ENCODE assay signal across 16 cellular contexts in genomic region chr4:109276482-109277095, GRCh38. TPM values are rescaled to one million over a fixed set of nuclear protein-coding genes. Genes with fewer than 3 reads are reported as not detected.
DNase-seq lines count a peak whose midpoint lies in the region; ATAC-seq and TF ChIP-seq lines count a peak whose summit lies in the region.
"Had no signal": no experiment of that assay in that cellular context is flagged by ENCODE, and none has a peak within 500 bp of the region (broad histone marks: within the 10 kb centered on the region; RNA-seq: fewer than 3 reads in every experiment).

No MANE protein-coding gene starts in this region.

- TF ChIP-seq POLR2A in vagina (IDR thresholded peaks at IDR 0.05), result no peak
- TF ChIP-seq POLR2A in ovary (IDR thresholded peaks at IDR 0.05), result no peak

- H3K27me3 Mint-ChIP-seq in endothelial cell (ENCODE audit: unreplicated experiment), result no peaks in the 10 kb centered on the region
- peaks cover 6 to 7% of the 10 kb centered on the region in 2 donors for H3K27me3 Mint-ChIP-seq in stimulated activated naive B cell treated with anti-CD40 and anti-IgM and Interleukin-4, amounts not matched to agents 10 μg/mL and 1 μg/mL and 100 μg/mL, for 72 hours

- no peak overlapping the region for H3K4me3 ChIP-seq in vagina
- H3K4me3 ChIP-seq in ovary, result no peak overlapping the region

- DNase-seq in stimulated activated CD4-positive, alpha-beta T cell treated with anti-CD3 and anti-CD28 coated beads, Interleukin-15, amount 100 ng/mL, for 24 hours, result peak; percentile 15
- DNase-seq in stimulated activated CD4-positive, alpha-beta T cell treated with anti-CD3 and anti-CD28 coated beads, Interleukin-2, amount 100 ng/mL, for 24 hours, result no peak
- no peak for DNase-seq in endothelial cell (ENCODE audit: low spot score)
- no peak for DNase-seq in stimulated activated naive B cell treated with anti-CD40 and anti-IgM and Interleukin-4, amounts not matched to agents 10 μg/mL and 1 μg/mL and 100 μg/mL, for 72 hours
- no peak for DNase-seq in vagina (ENCODE audit: extremely low spot score in 2 of 2)
- no peak for DNase-seq in ovary
- DNase-seq: DMS79; NCI-H1092 treated with DMSO at 0.1 percent for 48 hours; small intestine; stimulated activated CD8-positive, alpha-beta memory T cell treated with anti-CD3 and anti-CD28 coated beads, Interleukin-4, amount 100 ng/mL, for 48 hours had no signal

- H3K9me3 Mint-ChIP-seq in endothelial cell (ENCODE audit: unreplicated experiment), result no peaks in the 10 kb centered on the region
- no peaks in the 10 kb centered on the region for H3K9me3 Mint-ChIP-seq in stimulated activated naive B cell treated with anti-CD40 and anti-IgM and Interleukin-4, amounts not matched to agents 10 μg/mL and 1 μg/mL and 100 μg/mL, for 72 hours
- H3K9me3 Mint-ChIP-seq: nephron; T-helper 1 cell treated with Interleukin-12 subunit alpha and Interleukin-12 subunit beta and Interleukin-4 antibody, amounts not matched to agents 30 μg/mL and 1 μg/mL, for 36 hours had no signal

- H3K27me3 ChIP-seq in vagina, result no peaks in the 10 kb centered on the region
- H3K27me3 ChIP-seq in ovary, result no peaks in the 10 kb centered on the region

- intact Hi-C loops in vagina (cut with DNase I), result no loop called here
- intact Hi-C loops in ovary (cut with DNase I), result no loop called here

- H3K36me3 ChIP-seq in vagina (no peaks in the 10 kb centered on the region), ovary (no peaks in the 10 kb centered on the region)

- H3K4me1 ChIP-seq in vagina (no peaks in the 10 kb centered on the region), ovary (ENCODE audit: insufficient read depth) (no peaks in the 10 kb centered on the region)

- H3K9me3 ChIP-seq in vagina (no peaks in the 10 kb centered on the region), ovary (no peaks in the 10 kb centered on the region)

- H3K27ac Mint-ChIP-seq in endothelial cell (ENCODE audit: unreplicated experiment), result no peak overlapping the region
- no peak overlapping the region for H3K27ac Mint-ChIP-seq in stimulated activated naive B cell treated with anti-CD40 and anti-IgM and Interleukin-4, amounts not matched to agents 10 μg/mL and 1 μg/mL and 100 μg/mL, for 72 hours
- H3K27ac Mint-ChIP-seq: nephron; T-helper 1 cell treated with Interleukin-12 subunit alpha and Interleukin-12 subunit beta and Interleukin-4 antibody, amounts not matched to agents 30 μg/mL and 1 μg/mL, for 36 hours had no signal

- H3K4me3 Mint-ChIP-seq in endothelial cell (ENCODE audit: unreplicated experiment), result no peak overlapping the region
- H3K4me3 Mint-ChIP-seq in stimulated activated naive B cell treated with anti-CD40 and anti-IgM and Interleukin-4, amounts not matched to agents 10 μg/mL and 1 μg/mL and 100 μg/mL, for 72 hours, result no peak overlapping the region
- H3K4me3 Mint-ChIP-seq: nephron; T-helper 1 cell treated with Interleukin-12 subunit alpha and Interleukin-12 subunit beta and Interleukin-4 antibody, amounts not matched to agents 30 μg/mL and 1 μg/mL, for 36 hours had no signal

- ATAC-seq in HG02678 (IDR thresholded peaks at IDR 0.05; ENCODE audit: unreplicated experiment) (peak; percentile 83), HG03460 (IDR thresholded peaks at IDR 0.05; ENCODE audit: unreplicated experiment) (peak; percentile 81)
- ATAC-seq in stimulated activated naive B cell treated with anti-CD40 and anti-IgM and Interleukin-4, amounts not matched to agents 10 μg/mL and 1 μg/mL and 100 μg/mL, for 72 hours (replicated peaks), result no peak

- no peak for TF ChIP-seq CTCF in endothelial cell (IDR thresholded peaks at IDR 0.05; ENCODE audit: unreplicated experiment)
- no peak for TF ChIP-seq CTCF in vagina (IDR thresholded peaks at IDR 0.05)
- no peak for TF ChIP-seq CTCF in ovary (IDR thresholded peaks at IDR 0.05)

- H3K4me1 Mint-ChIP-seq in endothelial cell (ENCODE audit: unreplicated experiment), result no peaks in the 10 kb centered on the region
- H3K4me1 Mint-ChIP-seq in stimulated activated naive B cell treated with anti-CD40 and anti-IgM and Interleukin-4, amounts not matched to agents 10 μg/mL and 1 μg/mL and 100 μg/mL, for 72 hours, result peaks cover 0 to 1% of the 10 kb centered on the region in 2 donors
- H3K4me1 Mint-ChIP-seq: nephron had no signal

- no peak for TF ChIP-seq EP300 in ovary (IDR thresholded peaks at IDR 0.05)

- H3K27ac ChIP-seq in vagina (no peak overlapping the region), ovary (no peak overlapping the region)

- 90 to 91% (median 91%) methylated on average over 5 of the region's 5 CpGs for WGBS in ovary, 3 donors

- no peaks in the 10 kb centered on the region for H3K36me3 Mint-ChIP-seq in endothelial cell (ENCODE audit: low read depth, unreplicated experiment)
- no peaks in the 10 kb centered on the region for H3K36me3 Mint-ChIP-seq in stimulated activated naive B cell treated with anti-CD40 and anti-IgM and Interleukin-4, amounts not matched to agents 10 μg/mL and 1 μg/mL and 100 μg/mL, for 72 hours

RNA-seq across cellular contexts. Expression of gene COL25A1, which starts 25.9 kb away (rescaled TPM):
- total RNA-seq in endothelial cell (ENCODE audit: unreplicated experiment) (22.7 TPM), vagina (0.49 TPM), ovary (1 to 10 TPM in 1 of 7 donors, under 1 TPM in 6; 0.25 to 3.2 (median 0.77) TPM)
- 1 to 10 TPM in 1 of 2 donors, under 1 TPM in 1; 0.56 to 1.4 TPM for polyA plus RNA-seq in ovary
- total RNA-seq: HT-29 had no signal
- polyA plus RNA-seq: keratinocyte had no signal

Comparison
In these comparisons a context has a peak if more than half of its experiments do, and no peak if none do; other contexts are left out.
1. ATAC-seq: peak in HG02678 (single experiment) and HG03460 (single experiment); none in stimulated activated naive B cell treated with anti-CD40 and anti-IgM and Interleukin-4, amounts not matched to agents 10 μg/mL and 1 μg/mL and 100 μg/mL, for 72 hours (0 of 2).